9 cellular contexts compared by ENCODE assay signal in the genomic region with DNA sequence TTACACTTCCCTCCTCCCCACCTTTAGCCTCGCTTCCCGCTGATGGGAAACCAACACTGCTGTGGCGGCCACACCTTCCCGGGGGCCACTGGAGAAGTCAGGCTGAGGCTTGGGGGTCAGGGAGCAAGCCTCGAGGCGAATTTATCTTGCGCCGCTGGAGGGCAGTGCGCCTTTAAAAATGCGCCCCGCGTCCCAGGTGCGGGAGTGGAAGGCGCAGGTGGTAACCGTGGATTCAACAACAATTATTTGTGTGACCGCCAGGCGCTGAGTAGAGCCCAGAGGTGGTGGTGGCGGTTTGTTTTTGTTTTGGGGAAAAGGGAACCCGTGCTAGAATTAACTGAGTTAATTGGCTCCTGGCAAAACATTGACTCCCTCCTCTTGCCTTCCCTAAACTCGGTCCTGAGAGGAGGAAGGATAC. TPM values are rescaled to one million over a fixed set of nuclear protein-coding genes. Genes with fewer than 3 reads are reported as not detected.
DNase-seq lines count a peak whose midpoint lies in the region; ATAC-seq, FAIRE-seq and TF ChIP-seq lines count a peak whose summit lies in the region.
"Had no signal": no experiment of that assay in that cellular context is flagged by ENCODE, and none has a peak within 500 bp of the region (broad histone marks: within the 10 kb centered on the region; RNA-seq: fewer than 3 reads in every experiment).

No MANE protein-coding gene starts in this region.

- H3K9me3 ChIP-seq in PC-9 (ENCODE audit: insufficient read depth, low read depth) (no peaks in the 10 kb centered on the region), cardiac muscle cell (ENCODE audit: low read depth) (no peaks in the 10 kb centered on the region)

- H3K27me3 ChIP-seq in PC-9 (ENCODE audit: insufficient read depth, low read depth) (peaks cover 66% of the 10 kb centered on the region), cardiac muscle cell (peaks cover 52% of the 10 kb centered on the region)

- H3K4me1 ChIP-seq in PC-9 (replicated peaks; ENCODE audit: insufficient read depth) (peaks cover 4% of the 10 kb centered on the region; the same call in 1 of the 2 replicates), cardiac muscle cell (ENCODE audit: low read depth) (no peaks in the 10 kb centered on the region)

- H4K20me1 ChIP-seq in PC-9 (ENCODE audit: insufficient read depth): no peaks in the 10 kb centered on the region

- H3K4me3 ChIP-seq in PC-9 (no peak overlapping the region), cardiac muscle cell (no peak overlapping the region), retinal pigment epithelial cell (ENCODE audit: low read length) (no peak overlapping the region)

- H3K4me2 ChIP-seq in PC-9: peak overlapping the region; percentile 58

- POLR2A ChIA-PET in PC-9 (lab: Charles Lee; ENCODE audit: unreplicated experiment): no interaction called here

- no peak overlapping the region for H2AFZ ChIP-seq in PC-9

- TF ChIP-seq CTCF in PC-9 (conservative IDR thresholded peaks at IDR 0.05): peak; percentile 78
- TF ChIP-seq CTCF in cardiac muscle cell (IDR thresholded peaks at IDR 0.05; ENCODE audit: low read depth, low read length): peak; percentile 59
- TF ChIP-seq CTCF in retinal pigment epithelial cell (conservative IDR thresholded peaks at IDR 0.05; ENCODE audit: low read depth, low read length): peak; percentile 65

- peaks cover 5% of the 10 kb centered on the region for H3K79me2 ChIP-seq in PC-9 (ENCODE audit: low read depth)

- no peak for ATAC-seq in HG03039 (IDR thresholded peaks at IDR 0.05; ENCODE audit: unreplicated experiment)

- H3K9me2 ChIP-seq in PC-9 (ENCODE audit: insufficient read depth): no peaks in the 10 kb centered on the region

- BruUV-seq in PC-9 (replicated peaks; lab: Mats Ljungman, UMichigan): no TSS peak

- no peaks in the 10 kb centered on the region for H3K36me3 ChIP-seq in PC-9 (ENCODE audit: low read depth)
- no peaks in the 10 kb centered on the region for H3K36me3 ChIP-seq in cardiac muscle cell

- peak; percentile 64 for DNase-seq in DMS153 (lab: John Stamatoyannopoulos, UW)
- peak; percentile 25 for DNase-seq in HTR-8/SVneo (ENCODE audit: insufficient read length, low spot score)
- DNase-seq in PC-9: peak; percentile 53 to 75
- DNase-seq in activated gamma-delta T cell treated with Interleukin-2 at 50 U/mL for 16 hours: peak; percentile 61
- peak; percentile 37 to 70 for DNase-seq in cardiac muscle cell (ENCODE audit: low read depth in 1 of 2, low spot score in 1 of 2)
- no peak for DNase-seq in retinal pigment epithelial cell (ENCODE audit: low read depth)
- DNase-seq in SIG-M5 (lab: John Stamatoyannopoulos, UW): no peak

- no peak overlapping the region for H3K27ac ChIP-seq in PC-9
- no peak overlapping the region for H3K27ac ChIP-seq in cardiac muscle cell

- intact Hi-C loops in PC-9 (cut with micrococcal nuclease; ENCODE audit: unreplicated experiment): loop anchor here (1.0 to 10.0 kb wide), 7 partner anchors 96 to 611 kb away; no protein-coding TSS in a partner anchor

- 0 out of 2 replicates have a peak, but pooled peaks cover 7% of the 10 kb centered on the region for H3F3A ChIP-seq in PC-9 (ENCODE audit: insufficient read depth, low read depth)

- CTCF ChIA-PET in PC-9 (lab: Charles Lee): no interaction called here

- no peak for FAIRE-seq in HTR-8/SVneo (lab: Jason Lieb, UNC)

RNA-seq across cellular contexts. Expression of gene CFAP77, which starts 1.1 kb away (rescaled TPM):
- total RNA-seq in PC-9 (2021) (not detected in 2 replicates), cardiac muscle cell (1.5 and 2.3 TPM in 2 replicates)
- polyA plus RNA-seq in cardiac muscle cell: 0.46 and 1.2 TPM in 2 replicates
- total RNA-seq: SK-MEL-5 had no signal

RNA-seq across cellular contexts. Expression of gene TTF1, which starts 4.5 kb away (rescaled TPM):
- total RNA-seq in PC-9 (2021) (16.0 and 18.5 TPM in 2 replicates), cardiac muscle cell (10.9 and 19.3 TPM in 2 replicates)
- polyA plus RNA-seq in cardiac muscle cell: 8.8 and 9.1 TPM in 2 replicates

RNA-seq across cellular contexts. Expression of gene SETX, which starts 56.3 kb away (rescaled TPM):
- 21.2 and 23.5 TPM in 2 replicates for total RNA-seq in PC-9 (2021)
- 34.0 and 35.1 TPM in 2 replicates for total RNA-seq in cardiac muscle cell
- polyA plus RNA-seq in cardiac muscle cell: 9.7 and 16.2 TPM in 2 replicates

Comparison
In these comparisons a context has a peak if more than half of its experiments do, and no peak if none do; other contexts are left out.
1. DNase-seq: peak in DMS153 (single experiment), HTR-8/SVneo (single experiment), PC-9 (2 of 2), activated gamma-delta T cell treated with Interleukin-2 at 50 U/mL for 16 hours (single experiment) and cardiac muscle cell (2 of 2); none in retinal pigment epithelial cell (single experiment) and SIG-M5 (single experiment).
2. Peak in every context shown above with its lines, with median percentiles within 50 percentile points of each other: CTCF ChIP-seq.